Comparison of ENCODE assay signal across 10 cellular contexts in the genomic region with DNA sequence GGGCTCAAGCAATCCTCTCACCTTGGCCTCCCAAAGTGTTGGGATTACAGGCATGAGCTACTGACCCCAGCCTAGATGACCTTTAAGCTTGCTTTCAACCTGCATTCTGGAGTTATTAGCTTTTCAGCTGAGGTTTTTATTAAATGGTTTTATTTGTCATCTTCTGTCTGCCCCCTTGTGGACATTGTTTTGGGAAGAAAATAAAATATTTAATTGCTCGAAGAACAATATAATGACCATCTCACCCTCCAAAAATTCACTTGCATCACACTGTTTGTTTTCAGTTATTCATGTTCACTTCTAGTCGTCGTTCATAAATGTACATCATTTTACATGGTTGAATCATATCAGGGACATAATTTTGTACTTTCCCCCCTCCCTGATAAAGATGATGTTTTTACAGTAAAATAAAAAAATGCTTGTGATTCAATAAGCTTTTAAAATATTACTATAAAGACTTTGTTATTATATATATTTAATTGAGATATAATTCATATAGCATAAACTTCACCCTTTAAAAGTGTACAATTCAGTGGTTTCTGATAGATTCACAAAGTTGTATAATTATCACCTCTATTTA. TPM values are rescaled to one million over a fixed set of nuclear protein-coding genes. Genes with fewer than 3 reads are reported as not detected.
DNase-seq lines count a peak whose midpoint lies in the region; TF ChIP-seq lines count a peak whose summit lies in the region.
"Had no signal": no experiment of that assay in that cellular context is flagged by ENCODE, and none has a peak within 500 bp of the region (broad histone marks: within the 10 kb centered on the region; RNA-seq: fewer than 3 reads in every experiment).

No MANE protein-coding gene starts in this region.

- TF ChIP-seq POLR2A in esophagus muscularis mucosa (IDR thresholded peaks at IDR 0.05; ENCODE audit: low read depth): no peak
- no peak for TF ChIP-seq POLR2A in testis (IDR thresholded peaks at IDR 0.05)

- no peaks in the 10 kb centered on the region for H4K20me1 ChIP-seq in OCI-LY1 (ENCODE audit: insufficient read depth, low read length)

- H3K4me3 ChIP-seq in OCI-LY1 (ENCODE audit: low read depth, low read length, poor library complexity, severe bottlenecking) (no peak overlapping the region), esophagus muscularis mucosa (no peak overlapping the region), testis (no peak overlapping the region)

- DNase-seq in NCI-H2196 (lab: John Stamatoyannopoulos, UW; ENCODE audit: unreplicated experiment) (peak; percentile 52), NCI-H2196 treated with DMSO at 0.1 percent for 48 hours (lab: John Stamatoyannopoulos, UW; ENCODE audit: unreplicated experiment) (no peak), esophagus muscularis mucosa (ENCODE audit: extremely low spot score) (no peak), testis (peak; percentile 8), NCI-H345 (lab: John Stamatoyannopoulos, UW) (no peak), posterior vena cava (ENCODE audit: low spot score) (no peak), NCI-H128 (lab: John Stamatoyannopoulos, UW; ENCODE audit: unreplicated experiment) (no peak)
- DNase-seq: CD8-positive, alpha-beta memory T cell had no signal

- no peak overlapping the region for H3K9ac ChIP-seq in OCI-LY1 (ENCODE audit: low read length)

- H3K36me3 ChIP-seq in OCI-LY1 (ENCODE audit: insufficient read depth, low read length): no peaks in the 10 kb centered on the region
- H3K36me3 ChIP-seq in esophagus muscularis mucosa: no peaks in the 10 kb centered on the region
- H3K36me3 ChIP-seq in testis (ENCODE audit: low read depth, missing control alignments): no peaks in the 10 kb centered on the region

- intact Hi-C loops in esophagus muscularis mucosa (cut with DNase I) (loop anchor here (2.0 kb wide), 1 partner anchor 224 kb away; no protein-coding TSS in a partner anchor), testis (cut with DNase I; ENCODE audit: low total_unique reads) (no loop called here), posterior vena cava (cut with DNase I) (loop anchor here in 1 of 2 donors (5.0 kb wide), 1 partner anchor 160 kb away; no protein-coding TSS in a partner anchor)

- no peak for TF ChIP-seq EP300 in esophagus muscularis mucosa (IDR thresholded peaks at IDR 0.05)

- H3K27me3 ChIP-seq in OCI-LY1 (ENCODE audit: insufficient read depth, low read length) (no peaks in the 10 kb centered on the region), esophagus muscularis mucosa (peaks cover 0 to 45% (median 4%) of the 10 kb centered on the region in 4 donors), testis (no peaks in the 10 kb centered on the region)

- no peak overlapping the region for H2AFZ ChIP-seq in OCI-LY1 (ENCODE audit: low read length)

- no peaks in the 10 kb centered on the region for H3F3A ChIP-seq in OCI-LY1 (ENCODE audit: insufficient read depth, low read length)

- H3K27ac ChIP-seq in OCI-LY1 (ENCODE audit: low read depth, low read length, poor library complexity, severe bottlenecking) (no peak overlapping the region), esophagus muscularis mucosa (replicated peaks in 1 of 4) (no peak overlapping the region), testis (no peak overlapping the region)

- no peaks in the 10 kb centered on the region for H3K9me2 ChIP-seq in OCI-LY1 (ENCODE audit: low read depth, low read length)

- TF ChIP-seq CTCF in OCI-LY1 (IDR thresholded peaks at IDR 0.05; ENCODE audit: low read length) (peak; percentile 70), esophagus muscularis mucosa (IDR thresholded peaks at IDR 0.05) (peak in 2 of 3 experiments; percentile 36 to 38), testis (IDR thresholded peaks at IDR 0.05) (peak; percentile 28 to 77 (median 41))

- H3K9me3 ChIP-seq in OCI-LY1 (ENCODE audit: low read length) (no peaks in the 10 kb centered on the region), esophagus muscularis mucosa (no peaks in the 10 kb centered on the region), testis (no peaks in the 10 kb centered on the region)

- H3K79me2 ChIP-seq in OCI-LY1 (ENCODE audit: insufficient read depth, low read length): no peaks in the 10 kb centered on the region

- 13% methylated on average over 3 of the region's 3 CpGs for WGBS in esophagus muscularis mucosa
- 20 to 32% methylated on average over 3 of the region's 3 CpGs for WGBS in testis, 2 donors

- H3K4me2 ChIP-seq in OCI-LY1 (ENCODE audit: low read length): no peak overlapping the region

- H3K4me1 ChIP-seq in OCI-LY1 (ENCODE audit: insufficient read depth, low read length, severe bottlenecking) (no peaks in the 10 kb centered on the region), esophagus muscularis mucosa (peaks cover 0 to 7% (median 4%) of the 10 kb centered on the region in 4 donors), testis (peaks cover 4% of the 10 kb centered on the region)

RNA-seq across cellular contexts. Expression of gene SPATS2, which starts 10.1 kb away (rescaled TPM):
- 10 to 100 TPM in 3 of 4 donors, 1 to 10 TPM in 1; 9.5 to 16.6 (median 11.5) TPM for total RNA-seq in esophagus muscularis mucosa
- total RNA-seq in testis: 10 to 100 TPM; 47.1 to 65.0 TPM
- polyA plus RNA-seq in testis (ENCODE audit: insufficient read depth, low read depth, low replicate concordance): 67.5 TPM
- 10 to 100 TPM; 12.1 to 14.8 TPM for total RNA-seq in posterior vena cava

RNA-seq across cellular contexts. Expression of gene DNAJC22, which starts 10.5 kb away (rescaled TPM):
- total RNA-seq in esophagus muscularis mucosa: under 1 TPM in 3 of 4 donors, not detected in 1; 0.17 to 0.34 (median 0.26) TPM
- 1 to 10 TPM in 1 of 2 donors, under 1 TPM in 1; 0.87 to 1.1 TPM for total RNA-seq in testis
- polyA plus RNA-seq in testis (ENCODE audit: insufficient read depth, low read depth, low replicate concordance): 3.5 TPM
- under 1 TPM in 1 of 2 donors, not detected in 1; 0.05 TPM for total RNA-seq in posterior vena cava
- total RNA-seq: CD8-positive, alpha-beta memory T cell had no signal
- polyA plus RNA-seq: CD8-positive, alpha-beta memory T cell had no signal

RNA-seq across cellular contexts. Expression of gene C1QL4, which starts 20.2 kb away (rescaled TPM):
- total RNA-seq in esophagus muscularis mucosa (not detected), testis (1 to 10 TPM; 3.3 to 5.5 TPM), posterior vena cava (not detected)
- polyA plus RNA-seq in testis (ENCODE audit: insufficient read depth, low read depth, low replicate concordance): 2.9 TPM
- total RNA-seq: CD8-positive, alpha-beta memory T cell had no signal
- polyA plus RNA-seq: adipose tissue; CD8-positive, alpha-beta memory T cell had no signal

RNA-seq across cellular contexts. Expression of gene TROAP, which starts 34.1 kb away (rescaled TPM):
- total RNA-seq in esophagus muscularis mucosa (under 1 TPM in 2 of 4 donors, not detected in 2; 0.26 to 0.80 TPM), testis (10 to 100 TPM; 22.8 to 36.1 TPM), posterior vena cava (under 1 TPM; 0.10 to 0.60 TPM)
- polyA plus RNA-seq in testis (ENCODE audit: insufficient read depth, low read depth, low replicate concordance): 61.7 TPM

Comparison
In these comparisons a context has a peak if more than half of its experiments do, and no peak if none do; other contexts are left out.
1. DNase-seq: peak in NCI-H2196 (single experiment) and testis (single experiment); none in NCI-H2196 treated with DMSO at 0.1 percent for 48 hours (single experiment), esophagus muscularis mucosa (single experiment), NCI-H345 (single experiment), posterior vena cava (single experiment) and NCI-H128 (single experiment).
2. RNA of gene C1QL4, which starts 20.2 kb away (total RNA-seq): 3.3 to 5.5 TPM in testis; not detected in esophagus muscularis mucosa and not detected in posterior vena cava; every median in the first group is over 4 times any median in the second.
3. Peak in every context shown above with its lines, with median percentiles within 50 percentile points of each other: CTCF ChIP-seq.